12 cellular contexts compared by ENCODE assay signal in the genomic region with DNA sequence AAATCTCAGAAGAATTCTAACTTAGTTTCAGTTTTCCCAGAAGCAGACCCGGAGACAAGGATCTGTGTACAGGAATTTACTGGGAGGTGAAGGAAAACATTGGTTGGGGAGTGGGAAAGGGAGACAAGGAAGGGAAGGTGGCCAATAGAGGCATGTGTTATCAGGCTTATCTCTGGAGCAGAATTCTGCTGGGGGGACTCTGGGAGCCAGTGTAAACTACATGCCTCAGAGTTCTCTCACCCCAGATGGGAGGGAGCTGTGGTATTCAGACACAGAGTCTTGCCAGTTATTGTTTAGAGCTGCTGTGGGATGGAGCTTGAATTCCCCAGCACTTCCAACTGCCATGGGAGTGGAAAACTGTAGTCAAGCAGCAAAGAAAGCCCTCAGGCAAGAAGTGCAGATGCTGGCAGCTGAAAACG. TPM values are rescaled to one million over a fixed set of nuclear protein-coding genes. Genes with fewer than 3 reads are reported as not detected.
DNase-seq lines count a peak whose midpoint lies in the region; ATAC-seq, FAIRE-seq and TF ChIP-seq lines count a peak whose summit lies in the region.
"Had no signal": no experiment of that assay in that cellular context is flagged by ENCODE, and none has a peak within 500 bp of the region (broad histone marks: within the 10 kb centered on the region; RNA-seq: fewer than 3 reads in every experiment).

No MANE protein-coding gene starts in this region.

- no peaks in the 10 kb centered on the region for H3K9me2 ChIP-seq in GM23338 (ENCODE audit: insufficient read depth)

- peak in 1 of 2 experiments; percentile 38 for DNase-seq in A549 (ENCODE audit: low read depth in 1 of 2, low spot score in 1 of 2)
- peak; percentile 96 for DNase-seq in NCI-H226
- peak; percentile 22 for DNase-seq in epithelial cell of esophagus (ENCODE audit: low read depth)
- DNase-seq in mesothelial cell of epicardium (ENCODE audit: low spot score in 2 of 2, unreplicated experiment in 2 of 2), result no peak
- DNase-seq in immature natural killer cell, result no peak
- DNase-seq in GM23338 (ENCODE audit: low spot score), result no peak
- DNase-seq in activated T-helper 2 cell treated with anti-CD3 and anti-CD28 coated beads, Interferon-gamma antibody, Interleukin-2, Interleukin-4, amounts not matched to agents 10 μg/mL and 5 μg/mL and 100 μg/mL, durations not matched to agents 14 hours and 24 hours and 36 hours (ENCODE audit: low spot score), result no peak
- DNase-seq: NCI-H1436 treated with DMSO at 0.1 percent for 48 hours; stimulated activated CD4-positive, alpha-beta T cell treated with anti-CD3 and anti-CD28 coated beads, Interleukin-2, amount 100 ng/mL, for 24 hours had no signal

- H4K20me1 ChIP-seq in GM23338 (replicated peaks; ENCODE audit: insufficient read depth), result no peaks in the 10 kb centered on the region

- no peak for TF ChIP-seq CTCF in A549 (IDR thresholded peaks at IDR 0.05)
- TF ChIP-seq CTCF in epithelial cell of esophagus (IDR thresholded peaks at IDR 0.05; ENCODE audit: insufficient read depth, low read depth, low read length, missing control alignments), result no peak
- TF ChIP-seq CTCF in mesothelial cell of epicardium (IDR thresholded peaks at IDR 0.05; ENCODE audit: unreplicated experiment), result no peak
- TF ChIP-seq CTCF in GM23338 (conservative IDR thresholded peaks at IDR 0.05; ENCODE audit: low read depth in 2 of 2), result no peak

- H3K27me3 Mint-ChIP-seq in mesothelial cell of epicardium (ENCODE audit: low read depth) (no peaks in the 10 kb centered on the region), immature natural killer cell (ENCODE audit: low read depth in 3 of 3) (peaks cover 0 to 2% (median 0%) of the 10 kb centered on the region in 3 donors), GM23338 (ENCODE audit: insufficient read depth, low read depth, poor library complexity) (peaks cover 3% of the 10 kb centered on the region)
- no peaks in the 10 kb centered on the region for H3K27me3 Mint-ChIP-seq in activated T-helper 2 cell treated with anti-CD3 and anti-CD28 coated beads, Interferon-gamma antibody, Interleukin-2, Interleukin-4, amounts not matched to agents 10 μg/mL and 5 μg/mL and 100 μg/mL, durations not matched to agents 14 hours and 24 hours and 36 hours (ENCODE audit: low read depth)
- H3K27me3 Mint-ChIP-seq: activated naive CD4-positive, alpha-beta T cell treated with anti-CD3 and anti-CD28 coated beads, Interleukin-2, amount 50 U/mL, for 24 hours had no signal

- H3K4me3 Mint-ChIP-seq in mesothelial cell of epicardium (peak overlapping the region; percentile 9), immature natural killer cell (no peak overlapping the region), GM23338 (no peak overlapping the region)
- H3K4me3 Mint-ChIP-seq in activated T-helper 2 cell treated with anti-CD3 and anti-CD28 coated beads, Interferon-gamma antibody, Interleukin-2, Interleukin-4, amounts not matched to agents 10 μg/mL and 5 μg/mL and 100 μg/mL, durations not matched to agents 14 hours and 24 hours and 36 hours (ENCODE audit: low read depth), result no peak overlapping the region
- H3K4me3 Mint-ChIP-seq: activated naive CD4-positive, alpha-beta T cell treated with anti-CD3 and anti-CD28 coated beads, Interleukin-2, amount 50 U/mL, for 24 hours; CD14-positive monocyte had no signal

- peak overlapping the region; percentile 51 for H3K4me2 ChIP-seq in A549
- no peak overlapping the region for H3K4me2 ChIP-seq in GM23338

- H3K4me1 Mint-ChIP-seq in mesothelial cell of epicardium, result peaks cover 16% of the 10 kb centered on the region
- no peaks in the 10 kb centered on the region for H3K4me1 Mint-ChIP-seq in immature natural killer cell
- no peaks in the 10 kb centered on the region for H3K4me1 Mint-ChIP-seq in GM23338
- no peaks in the 10 kb centered on the region for H3K4me1 Mint-ChIP-seq in activated T-helper 2 cell treated with anti-CD3 and anti-CD28 coated beads, Interferon-gamma antibody, Interleukin-2, Interleukin-4, amounts not matched to agents 10 μg/mL and 5 μg/mL and 100 μg/mL, durations not matched to agents 14 hours and 24 hours and 36 hours (ENCODE audit: low read depth)
- H3K4me1 Mint-ChIP-seq: activated naive CD4-positive, alpha-beta T cell treated with anti-CD3 and anti-CD28 coated beads, Interleukin-2, amount 50 U/mL, for 24 hours had no signal

- H3K36me3 ChIP-seq in GM23338 (ENCODE audit: insufficient read depth), result no peaks in the 10 kb centered on the region

- intact Hi-C loops in activated T-helper 2 cell treated with anti-CD3 and anti-CD28 coated beads, Interferon-gamma antibody, Interleukin-2, Interleukin-4, amounts not matched to agents 10 μg/mL and 5 μg/mL and 100 μg/mL, durations not matched to agents 14 hours and 24 hours and 36 hours (cut with micrococcal nuclease), result no loop called here

- no peak overlapping the region for H2AFZ ChIP-seq in GM23338

- WGBS in A549 (ENCODE audit: missing lambda C conversion rate), result 10% methylated on average over 2 of the region's 2 CpGs

- peak; percentile 47 to 73; a peak in 5 of 6 replicates for ATAC-seq in A549
- ATAC-seq in GM23338, result no peak
- ATAC-seq in GM18519 (IDR thresholded peaks at IDR 0.05; ENCODE audit: low FRiP score, unreplicated experiment), result no peak

- POLR2A ChIA-PET in A549 (lab: Yijun Ruan, JAX), result interaction anchor here (0.9 to 1.4 kb wide), 2 partner anchors 11 to 19 kb away, joined by 3 to 5 read pairs; partner anchors contain the start of gene DNPEP

- no peaks in the 10 kb centered on the region for H3K79me2 ChIP-seq in GM23338 (replicated peaks; ENCODE audit: insufficient read depth)

- H3K9me3 Mint-ChIP-seq in mesothelial cell of epicardium (no peaks in the 10 kb centered on the region), immature natural killer cell (no peaks in the 10 kb centered on the region), GM23338 (no peaks in the 10 kb centered on the region)
- H3K9me3 Mint-ChIP-seq in activated T-helper 2 cell treated with anti-CD3 and anti-CD28 coated beads, Interferon-gamma antibody, Interleukin-2, Interleukin-4, amounts not matched to agents 10 μg/mL and 5 μg/mL and 100 μg/mL, durations not matched to agents 14 hours and 24 hours and 36 hours, result no peaks in the 10 kb centered on the region
- H3K9me3 Mint-ChIP-seq: activated naive CD4-positive, alpha-beta T cell treated with anti-CD3 and anti-CD28 coated beads, Interleukin-2, amount 50 U/mL, for 24 hours; CD14-positive monocyte had no signal

- H3K27ac Mint-ChIP-seq in mesothelial cell of epicardium, result peak overlapping the region; percentile 91
- H3K27ac Mint-ChIP-seq in immature natural killer cell, result no peak overlapping the region
- H3K27ac Mint-ChIP-seq in GM23338, result no peak overlapping the region
- H3K27ac Mint-ChIP-seq in activated T-helper 2 cell treated with anti-CD3 and anti-CD28 coated beads, Interferon-gamma antibody, Interleukin-2, Interleukin-4, amounts not matched to agents 10 μg/mL and 5 μg/mL and 100 μg/mL, durations not matched to agents 14 hours and 24 hours and 36 hours, result no peak overlapping the region
- H3K27ac Mint-ChIP-seq: activated naive CD4-positive, alpha-beta T cell treated with anti-CD3 and anti-CD28 coated beads, Interleukin-2, amount 50 U/mL, for 24 hours; CD14-positive monocyte had no signal

- no peak for FAIRE-seq in A549 (lab: Jason Lieb, UNC)

- TF ChIP-seq RAD21 in A549 (conservative IDR thresholded peaks at IDR 0.05 in 1 of 2, IDR thresholded peaks at IDR 0.05 in 1 of 2), result no peak

- H3K27ac ChIP-seq in A549 (peak overlapping the region in 1 of 2 experiments; percentile 16; a peak in 1 of 6 replicates), GM23338 (ENCODE audit: low read depth) (no peak overlapping the region)

- H3K27me3 ChIP-seq in GM23338 (ENCODE audit: insufficient read depth), result no peaks in the 10 kb centered on the region

- TF ChIP-seq POLR2A in A549 (IDR thresholded peaks at IDR 0.05; ENCODE audit: low read length), result no peak

- H3K9me3 ChIP-seq in A549, result no peaks in the 10 kb centered on the region

- H3K4me3 ChIP-seq in A549, result no peak overlapping the region
- no peak overlapping the region for H3K4me3 ChIP-seq in epithelial cell of esophagus (ENCODE audit: low read length)
- no peak overlapping the region for H3K4me3 ChIP-seq in GM23338

- H3K4me1 ChIP-seq in A549 (peaks cover 22% of the 10 kb centered on the region), GM23338 (ENCODE audit: insufficient read depth) (no peaks in the 10 kb centered on the region)

- no peak for TF ChIP-seq EP300 in A549 (IDR thresholded peaks at IDR 0.05)

- peaks cover 4% of the 10 kb centered on the region for H3K36me3 Mint-ChIP-seq in mesothelial cell of epicardium
- peaks cover 7 to 12% (median 12%) of the 10 kb centered on the region in 3 donors for H3K36me3 Mint-ChIP-seq in immature natural killer cell
- H3K36me3 Mint-ChIP-seq in GM23338 (ENCODE audit: low read depth), result peaks cover 4% of the 10 kb centered on the region; the same call in 2 of the 3 replicates
- peaks cover 4% of the 10 kb centered on the region for H3K36me3 Mint-ChIP-seq in activated T-helper 2 cell treated with anti-CD3 and anti-CD28 coated beads, Interferon-gamma antibody, Interleukin-2, Interleukin-4, amounts not matched to agents 10 μg/mL and 5 μg/mL and 100 μg/mL, durations not matched to agents 14 hours and 24 hours and 36 hours (ENCODE audit: low read depth)

- no peaks in the 10 kb centered on the region for H3F3A ChIP-seq in GM23338 (replicated peaks; ENCODE audit: low read depth)

- CTCF ChIA-PET in A549 (lab: Yijun Ruan, JAX), result interaction anchor here (1.0 to 1.3 kb wide), 3 partner anchors 10 to 141 kb away, joined by 3 to 5 read pairs (median 3); no protein-coding TSS in a partner anchor

RNA-seq across cellular contexts. Expression of gene DNPEP, which starts 19.0 kb away (rescaled TPM):
- 29.0 and 38.4 TPM in 2 replicates for polyA plus RNA-seq in A549 (2011; rRNA removed)
- polyA plus RNA-seq in A549 (2012; cell fraction: cytosol; rRNA removed), result 73.2 and 84.2 TPM in 2 replicates
- polyA plus RNA-seq in A549 (2012; cell fraction: nucleus; rRNA removed), result 159 and 164 TPM in 2 replicates
- 40.8 to 42.8 TPM (median 40.9 TPM) in 3 replicates for polyA plus RNA-seq in A549 (2017; fragmentation: RNase III; extraction: RNeasy Plus Mini Kit Qiagen cat#74134 plus additional on column Dnase treatment)
- 54.4 and 63.2 TPM in 2 replicates for polyA minus RNA-seq in A549 (2011; rRNA and poly(A)+ RNA removed)
- 73.2 to 85.1 TPM (median 77.1 TPM) in 3 replicates for total RNA-seq in mesothelial cell of epicardium
- 10 to 100 TPM; 77.4 to 97.9 (median 78.9) TPM for polyA plus RNA-seq in immature natural killer cell
- total RNA-seq in GM23338 (2014; rRNA removed; shearing (Covaris generic)), result 58.8 and 67.9 TPM in 2 replicates
- 44.9 and 49.2 TPM in 2 replicates for polyA plus RNA-seq in GM23338 (2016; fragmentation: Nextera tagmentation; extraction: Ambion mirVana)
- total RNA-seq in activated T-helper 2 cell treated with anti-CD3 and anti-CD28 coated beads, Interferon-gamma antibody, Interleukin-2, Interleukin-4, amounts not matched to agents 10 μg/mL and 5 μg/mL and 100 μg/mL, durations not matched to agents 14 hours and 24 hours and 36 hours, result 117 and 120 TPM in 2 replicates

RNA-seq across cellular contexts. Expression of gene RESP18, which starts 36.2 kb away (rescaled TPM):
- polyA plus RNA-seq in A549 (2011; rRNA removed) (not detected in 2 replicates), A549 (2017; fragmentation: RNase III; extraction: RNeasy Plus Mini Kit Qiagen cat#74134 plus additional on column Dnase treatment) (not detected in 3 replicates), immature natural killer cell (not detected), GM23338 (2016; fragmentation: Nextera tagmentation; extraction: Ambion mirVana) (not detected in 2 replicates)
- polyA plus RNA-seq in A549 (2012; cell fraction: cytosol; rRNA removed), result not detected in 2 replicates
- polyA plus RNA-seq in A549 (2012; cell fraction: nucleus; rRNA removed), result not detected in 2 replicates
- not detected in 2 replicates for polyA minus RNA-seq in A549 (2011; rRNA and poly(A)+ RNA removed)
- not detected in 3 replicates for total RNA-seq in mesothelial cell of epicardium
- not detected in 2 replicates for total RNA-seq in GM23338 (2014; rRNA removed; shearing (Covaris generic))
- not detected in 2 replicates for total RNA-seq in activated T-helper 2 cell treated with anti-CD3 and anti-CD28 coated beads, Interferon-gamma antibody, Interleukin-2, Interleukin-4, amounts not matched to agents 10 μg/mL and 5 μg/mL and 100 μg/mL, durations not matched to agents 14 hours and 24 hours and 36 hours
- polyA plus RNA-seq: CD14-positive monocyte had no signal

RNA-seq across cellular contexts. Expression of gene DES, which starts 49.5 kb away (rescaled TPM):
- polyA plus RNA-seq in A549 (2011; rRNA removed), result 0.06 and 0.20 TPM in 2 replicates
- polyA plus RNA-seq in A549 (2012; cell fraction: cytosol; rRNA removed), result 0.01 and 0.10 TPM in 2 replicates
- 0.04 TPM in 1 of 2 replicates, not detected in the other for polyA plus RNA-seq in A549 (2012; cell fraction: nucleus; rRNA removed)
- polyA plus RNA-seq in A549 (2017; fragmentation: RNase III; extraction: RNeasy Plus Mini Kit Qiagen cat#74134 plus additional on column Dnase treatment), result 0.09 TPM in 1 of 3 replicates, not detected in the others
- polyA minus RNA-seq in A549 (2011; rRNA and poly(A)+ RNA removed), result 0.21 TPM in 1 of 2 replicates, not detected in the other
- 33.0 to 38.5 TPM (median 37.0 TPM) in 3 replicates for total RNA-seq in mesothelial cell of epicardium
- not detected for polyA plus RNA-seq in immature natural killer cell
- 2.0 and 6.1 TPM in 2 replicates for total RNA-seq in GM23338 (2014; rRNA removed; shearing (Covaris generic))
- polyA plus RNA-seq in GM23338 (2016; fragmentation: Nextera tagmentation; extraction: Ambion mirVana), result 1.0 and 1.3 TPM in 2 replicates
- not detected in 2 replicates for total RNA-seq in activated T-helper 2 cell treated with anti-CD3 and anti-CD28 coated beads, Interferon-gamma antibody, Interleukin-2, Interleukin-4, amounts not matched to agents 10 μg/mL and 5 μg/mL and 100 μg/mL, durations not matched to agents 14 hours and 24 hours and 36 hours

RNA-seq across cellular contexts. Expression of gene PTPRN, which starts 59.5 kb away (rescaled TPM):
- polyA plus RNA-seq in A549 (2011; rRNA removed) (0.44 and 0.62 TPM in 2 replicates), A549 (2017; fragmentation: RNase III; extraction: RNeasy Plus Mini Kit Qiagen cat#74134 plus additional on column Dnase treatment) (0.90 to 1.1 TPM (median 0.97 TPM) in 3 replicates), immature natural killer cell (under 1 TPM in 1 of 3 donors, not detected in 2; 0.41 TPM), GM23338 (2016; fragmentation: Nextera tagmentation; extraction: Ambion mirVana) (4.8 and 5.1 TPM in 2 replicates)
- polyA plus RNA-seq in A549 (2012; cell fraction: cytosol; rRNA removed), result 0.62 and 1.1 TPM in 2 replicates
- polyA plus RNA-seq in A549 (2012; cell fraction: nucleus; rRNA removed), result 1.3 and 2.4 TPM in 2 replicates
- 0.88 and 2.8 TPM in 2 replicates for polyA minus RNA-seq in A549 (2011; rRNA and poly(A)+ RNA removed)
- total RNA-seq in mesothelial cell of epicardium, result 0.33 to 0.50 TPM (median 0.38 TPM) in 3 replicates
- 18.8 and 22.1 TPM in 2 replicates for total RNA-seq in GM23338 (2014; rRNA removed; shearing (Covaris generic))
- 1.1 and 1.6 TPM in 2 replicates for total RNA-seq in activated T-helper 2 cell treated with anti-CD3 and anti-CD28 coated beads, Interferon-gamma antibody, Interleukin-2, Interleukin-4, amounts not matched to agents 10 μg/mL and 5 μg/mL and 100 μg/mL, durations not matched to agents 14 hours and 24 hours and 36 hours
- polyA plus RNA-seq: CD14-positive monocyte had no signal

Comparison
In these comparisons a context has a peak if more than half of its experiments do, and no peak if none do; other contexts are left out.
1. ATAC-seq: peak in A549 (2 of 2); none in GM23338 (single experiment) and GM18519 (single experiment).
2. DNase-seq: peak in NCI-H226 (single experiment) and epithelial cell of esophagus (single experiment); none in mesothelial cell of epicardium (0 of 2), immature natural killer cell (0 of 3), GM23338 (single experiment) and activated T-helper 2 cell treated with anti-CD3 and anti-CD28 coated beads, Interferon-gamma antibody, Interleukin-2, Interleukin-4, amounts not matched to agents 10 μg/mL and 5 μg/mL and 100 μg/mL, durations not matched to agents 14 hours and 24 hours and 36 hours (single experiment).